ENCODE assay signal across 23 cellular contexts in genomic region chr15:65569728-65570127, GRCh38.
"Had no signal": no experiment of that assay in that cellular context is flagged by ENCODE, and none has a peak within 500 bp of the region (broad histone marks: within the 10 kb centered on the region; RNA-seq: fewer than 3 reads in every experiment).

No MANE protein-coding gene starts in this region.

- H3K4me1 Mint-ChIP-seq: memory B cell; naive thymus-derived CD4-positive, alpha-beta T cell; nephron; neural progenitor cell; stimulated activated memory B cell treated with anti-CD40 and anti-IgM and Interleukin-4, amounts not matched to agents 10 μg/mL and 1 μg/mL and 100 μg/mL, for 72 hours had no signal

- DNase-seq: dermis blood vessel endothelial cell; effector memory CD4-positive, alpha-beta T cell; head of caudate nucleus; kidney; midbrain; naive thymus-derived CD4-positive, alpha-beta T cell; stimulated activated CD4-positive, alpha-beta T cell treated with anti-CD3 and anti-CD28 coated beads, Interleukin-12 subunit alpha, Interleukin-12 subunit beta, amount 100 ng/mL, for 4 hours; stimulated activated CD4-positive, alpha-beta T cell treated with anti-CD3 and anti-CD28 coated beads, Interleukin-2, amount 100 ng/mL, for 24 hours; stimulated activated CD4-positive, alpha-beta T cell treated with anti-CD3 and anti-CD28 coated beads, Interleukin-4, amount 100 ng/mL, for 24 hours; stimulated activated naive CD8-positive, alpha-beta T cell treated with anti-CD3 and anti-CD28 coated beads, Interleukin-15, Interleukin-2, amounts not matched to agents 100 U/mL and 50 U/mL, for 24 hours; substantia nigra; transverse colon had no signal

- H3K27me3 Mint-ChIP-seq: memory B cell; naive thymus-derived CD4-positive, alpha-beta T cell; progenitor cell of endocrine pancreas; stimulated activated memory B cell treated with anti-CD40 and anti-IgM and Interleukin-4, amounts not matched to agents 10 μg/mL and 1 μg/mL and 100 μg/mL, for 72 hours had no signal

- H3K27ac Mint-ChIP-seq: memory B cell; nephron; neural progenitor cell; stimulated activated memory B cell treated with anti-CD40 and anti-IgM and Interleukin-4, amounts not matched to agents 10 μg/mL and 1 μg/mL and 100 μg/mL, for 72 hours had no signal

- H3K4me3 Mint-ChIP-seq: memory B cell; naive thymus-derived CD4-positive, alpha-beta T cell; nephron; neural progenitor cell; stimulated activated memory B cell treated with anti-CD40 and anti-IgM and Interleukin-4, amounts not matched to agents 10 μg/mL and 1 μg/mL and 100 μg/mL, for 72 hours had no signal

- ATAC-seq: left lobe of liver; naive thymus-derived CD4-positive, alpha-beta T cell; sciatic nerve; stimulated activated memory B cell treated with anti-CD40 and anti-IgM and Interleukin-4, amounts not matched to agents 10 μg/mL and 1 μg/mL and 100 μg/mL, for 72 hours; stimulated activated naive CD8-positive, alpha-beta T cell treated with anti-CD3 and anti-CD28 coated beads, Interleukin-15, Interleukin-2, amounts not matched to agents 100 U/mL and 50 U/mL, for 24 hours had no signal

- H3K9me3 Mint-ChIP-seq: naive thymus-derived CD4-positive, alpha-beta T cell had no signal

- H3K27ac ChIP-seq: coronary artery, neural progenitor cell, parathyroid adenoma, right atrium auricular region, thoracic aorta, transverse colon had no signal
